ENCODE assay signal across 11 cellular contexts in genomic region chr22:36471341-36471821, GRCh38. TPM values are rescaled to one million over a fixed set of nuclear protein-coding genes. Genes with fewer than 3 reads are reported as not detected.
DNase-seq lines count a peak whose midpoint lies in the region; ATAC-seq and TF ChIP-seq lines count a peak whose summit lies in the region.
"Had no signal": no experiment of that assay in that cellular context is flagged by ENCODE, and none has a peak within 500 bp of the region (broad histone marks: within the 10 kb centered on the region; RNA-seq: fewer than 3 reads in every experiment).

No MANE protein-coding gene starts in this region.

- peaks cover 5% of the 10 kb centered on the region for H3K36me3 ChIP-seq in smooth muscle cell (ENCODE audit: low read depth)

- peaks cover 7% of the 10 kb centered on the region for H3K4me1 ChIP-seq in smooth muscle cell (ENCODE audit: low read depth)

- no peak overlapping the region for H2AFZ ChIP-seq in smooth muscle cell (ENCODE audit: low read depth)

- H3K9ac ChIP-seq in smooth muscle cell (ENCODE audit: low read depth): peak overlapping the region; percentile 14

- no peak overlapping the region for H3K4me2 ChIP-seq in smooth muscle cell

- H3K9me3 ChIP-seq in smooth muscle cell (replicated peaks; ENCODE audit: low read depth): no peaks in the 10 kb centered on the region

- no peak for TF ChIP-seq CTCF in fibroblast of the aortic adventitia (IDR thresholded peaks at IDR 0.05; ENCODE audit: insufficient read depth, low read length)
- no peak for TF ChIP-seq CTCF in smooth muscle cell (IDR thresholded peaks at IDR 0.05; ENCODE audit: borderline replicate concordance, insufficient read depth, poor library complexity, severe bottlenecking)

- H3K4me3 ChIP-seq in fibroblast of the aortic adventitia (ENCODE audit: low read depth, low read length) (no peak overlapping the region), smooth muscle cell (no peak overlapping the region)
- H3K4me3 ChIP-seq: SK-N-MC had no signal

- no peak for ATAC-seq in GM19324 (IDR thresholded peaks at IDR 0.05; ENCODE audit: low FRiP score, unreplicated experiment)

- 74% methylated on average over 14 of the region's 14 CpGs for WGBS in smooth muscle cell (ENCODE audit: low lambda C conversion rate)

- peaks cover 6% of the 10 kb centered on the region for H3K79me2 ChIP-seq in smooth muscle cell (ENCODE audit: low read depth)

- no peaks in the 10 kb centered on the region for H4K20me1 ChIP-seq in smooth muscle cell (ENCODE audit: low read depth)

- H3K27me3 ChIP-seq in smooth muscle cell (ENCODE audit: low read depth): no peaks in the 10 kb centered on the region

- peak; percentile 92 for DNase-seq in HCEC 1CT
- DNase-seq in fibroblast of the aortic adventitia (ENCODE audit: low read depth): peak; percentile 23
- DNase-seq in smooth muscle cell (lab: John Stamatoyannopoulos, UW; ENCODE audit: unreplicated experiment): no peak
- DNase-seq in activated effector memory CD4-positive, alpha-beta T cell treated with anti-CD3 and anti-CD28 coated beads, Interleukin-2, amount 50 U/mL, for 16 hours: no peak
- no peak for DNase-seq in ecto neural progenitor cell (ENCODE audit: low spot score)
- no peak for DNase-seq in activated T-cell treated with anti-CD3 and anti-CD28 coated beads, Interleukin-2, amount 50 U/mL, for 48 hours
- DNase-seq: CD4-positive, CD25-positive, alpha-beta regulatory T cell; NCI-H748 treated with DMSO at 0.1 percent for 48 hours had no signal

- H3F3A ChIP-seq in smooth muscle cell (ENCODE audit: low read depth): peaks cover 22% of the 10 kb centered on the region

- H3K27ac ChIP-seq in angular gyrus (ENCODE audit: low read depth, low read length): peak overlapping the region; percentile 48
- peak overlapping the region; percentile 77 for H3K27ac ChIP-seq in smooth muscle cell (ENCODE audit: low read depth)
- H3K27ac ChIP-seq: SK-N-MC had no signal

RNA-seq across cellular contexts. Expression of gene TXN2, which starts 10.1 kb away (rescaled TPM):
- total RNA-seq in fibroblast of the aortic adventitia (ENCODE audit: low replicate concordance) (38.8 and 74.6 TPM in 2 replicates), smooth muscle cell (15.1 and 17.0 TPM in 2 replicates)
- polyA plus RNA-seq in smooth muscle cell: 86.9 and 97.0 TPM in 2 replicates

RNA-seq across cellular contexts. Expression of gene FOXRED2, which starts 35.5 kb away (rescaled TPM):
- total RNA-seq in fibroblast of the aortic adventitia (ENCODE audit: low replicate concordance) (27.8 and 28.1 TPM in 2 replicates), smooth muscle cell (2.8 and 3.1 TPM in 2 replicates)
- 4.2 and 5.2 TPM in 2 replicates for polyA plus RNA-seq in smooth muscle cell

RNA-seq across cellular contexts. Expression of gene EIF3D, which starts 57.6 kb away (rescaled TPM):
- total RNA-seq in fibroblast of the aortic adventitia (ENCODE audit: low replicate concordance): 302 and 336 TPM in 2 replicates
- total RNA-seq in smooth muscle cell: 258 and 323 TPM in 2 replicates
- 82.7 and 101 TPM in 2 replicates for polyA plus RNA-seq in smooth muscle cell

Comparison
In these comparisons a context has a peak if more than half of its experiments do, and no peak if none do; other contexts are left out.
1. DNase-seq: peak in HCEC 1CT (single experiment) and fibroblast of the aortic adventitia (single experiment); none in smooth muscle cell (single experiment), activated effector memory CD4-positive, alpha-beta T cell treated with anti-CD3 and anti-CD28 coated beads, Interleukin-2, amount 50 U/mL, for 16 hours (single experiment), ecto neural progenitor cell (single experiment) and activated T-cell treated with anti-CD3 and anti-CD28 coated beads, Interleukin-2, amount 50 U/mL, for 48 hours (0 of 2).